29 cellular contexts compared by ENCODE assay signal in genomic region chr10:21479553-21480315, GRCh38. TPM values are rescaled to one million over a fixed set of nuclear protein-coding genes. Genes with fewer than 3 reads are reported as not detected.
"Had no signal": no experiment of that assay in that cellular context is flagged by ENCODE, and none has a peak within 500 bp of the region (broad histone marks: within the 10 kb centered on the region; RNA-seq: fewer than 3 reads in every experiment).

No MANE protein-coding gene starts in this region.

- H3K36me3 ChIP-seq: adrenal gland, lower lobe of right lung, stomach, suprapubic skin, tibial nerve had no signal

- H3K4me1 ChIP-seq: adrenal gland, lower lobe of right lung, stomach, suprapubic skin, tibial nerve had no signal

- H3K27ac ChIP-seq: adrenal gland, lower lobe of right lung, parathyroid adenoma, stomach, suprapubic skin, tibial nerve had no signal

- FAIRE-seq: astrocyte, colon, frontal cortex, small intestine had no signal

- H3K36me3 Mint-ChIP-seq: activated naive CD8-positive, alpha-beta T cell; natural killer cell; stimulated activated memory B cell treated with anti-CD40 and anti-IgM and Interleukin-4, amounts not matched to agents 10 μg/mL and 1 μg/mL and 100 μg/mL, for 72 hours had no signal

- H3K4me1 Mint-ChIP-seq: activated B cell treated with CpG ODN at 0.5 μM for 24 hours; central memory CD8-positive, alpha-beta T cell; natural killer cell; stimulated activated memory B cell treated with anti-CD40 and anti-IgM and Interleukin-4, amounts not matched to agents 10 μg/mL and 1 μg/mL and 100 μg/mL, for 72 hours had no signal

- H2AFZ ChIP-seq: parathyroid adenoma had no signal

- H3K4me3 ChIP-seq: adrenal gland, lower lobe of right lung, stomach, suprapubic skin, tibial nerve had no signal

- ATAC-seq: activated T-cell treated with anti-CD3 and anti-CD28 coated beads, Interleukin-2, amount 50 U/mL, for 4 hours; esophagus mucosa; lower lobe of right lung; natural killer cell; sciatic nerve; stimulated activated memory B cell treated with anti-CD40 and anti-IgM and Interleukin-4, amounts not matched to agents 10 μg/mL and 1 μg/mL and 100 μg/mL, for 72 hours had no signal

- H3K9ac ChIP-seq: parathyroid adenoma had no signal

- DNase-seq: activated B cell treated with CpG ODN at 0.5 μM for 24 hours; activated CD4-positive, alpha-beta T cell treated with anti-CD3 and anti-CD28 coated beads for 4 hours; activated CD4-positive, alpha-beta T cell treated with anti-CD3 and anti-CD28 coated beads, Interleukin-2, amount 50 U/mL, for 48 hours; activated CD8-positive, alpha-beta memory T cell treated with anti-CD3 and anti-CD28 coated beads, Interleukin-2, amount 50 U/mL, for 48 hours; activated naive CD4-positive, alpha-beta T cell; activated T-cell treated with anti-CD3 and anti-CD28 coated beads, Interleukin-2, amount 50 U/mL, for 4 hours; effector memory CD4-positive, alpha-beta T cell; hippocampal formation; lower lobe of right lung; midbrain; natural killer cell; nucleus accumbens; small intestine; stomach; T-helper 1 cell; T1000 had no signal

- H3K27me3 ChIP-seq: adrenal gland, suprapubic skin, tibial nerve had no signal

- H3K9me3 ChIP-seq: adrenal gland, lower lobe of right lung, suprapubic skin, tibial nerve had no signal

- H3K9me3 Mint-ChIP-seq: activated B cell treated with CpG ODN at 0.5 μM for 24 hours; activated T-cell treated with anti-CD3 and anti-CD28 coated beads, Interleukin-2, amount 50 U/mL, for 4 hours; activated T-helper 2 cell treated with anti-CD3 and anti-CD28 coated beads, Interferon-gamma antibody, Interleukin-2, Interleukin-4, amounts not matched to agents 10 μg/mL and 5 μg/mL and 100 μg/mL, durations not matched to agents 14 hours and 24 hours and 36 hours; central memory CD8-positive, alpha-beta T cell; natural killer cell; stimulated activated memory B cell treated with anti-CD40 and anti-IgM and Interleukin-4, amounts not matched to agents 10 μg/mL and 1 μg/mL and 100 μg/mL, for 72 hours had no signal

- H3K27ac Mint-ChIP-seq: activated B cell treated with CpG ODN at 0.5 μM for 24 hours; activated naive CD8-positive, alpha-beta T cell; activated T-helper 2 cell treated with anti-CD3 and anti-CD28 coated beads, Interferon-gamma antibody, Interleukin-2, Interleukin-4, amounts not matched to agents 10 μg/mL and 5 μg/mL and 100 μg/mL, durations not matched to agents 14 hours and 24 hours and 36 hours; natural killer cell; stimulated activated memory B cell treated with anti-CD40 and anti-IgM and Interleukin-4, amounts not matched to agents 10 μg/mL and 1 μg/mL and 100 μg/mL, for 72 hours had no signal

- H3K4me3 Mint-ChIP-seq: activated B cell treated with CpG ODN at 0.5 μM for 24 hours; activated naive CD8-positive, alpha-beta T cell; activated T-cell treated with anti-CD3 and anti-CD28 coated beads, Interleukin-2, amount 50 U/mL, for 4 hours; central memory CD8-positive, alpha-beta T cell; natural killer cell; stimulated activated memory B cell treated with anti-CD40 and anti-IgM and Interleukin-4, amounts not matched to agents 10 μg/mL and 1 μg/mL and 100 μg/mL, for 72 hours had no signal

- H3K79me2 ChIP-seq: parathyroid adenoma had no signal

RNA-seq across cellular contexts. Expression of gene SKIDA1, which starts 45.7 kb away (rescaled TPM):
- total RNA-seq: activated T-cell treated with anti-CD3 and anti-CD28 coated beads, Interleukin-2, amount 50 U/mL, for 4 hours; natural killer cell had no signal
